ENCODE assay signal across 1 cellular context in the genomic region with DNA sequence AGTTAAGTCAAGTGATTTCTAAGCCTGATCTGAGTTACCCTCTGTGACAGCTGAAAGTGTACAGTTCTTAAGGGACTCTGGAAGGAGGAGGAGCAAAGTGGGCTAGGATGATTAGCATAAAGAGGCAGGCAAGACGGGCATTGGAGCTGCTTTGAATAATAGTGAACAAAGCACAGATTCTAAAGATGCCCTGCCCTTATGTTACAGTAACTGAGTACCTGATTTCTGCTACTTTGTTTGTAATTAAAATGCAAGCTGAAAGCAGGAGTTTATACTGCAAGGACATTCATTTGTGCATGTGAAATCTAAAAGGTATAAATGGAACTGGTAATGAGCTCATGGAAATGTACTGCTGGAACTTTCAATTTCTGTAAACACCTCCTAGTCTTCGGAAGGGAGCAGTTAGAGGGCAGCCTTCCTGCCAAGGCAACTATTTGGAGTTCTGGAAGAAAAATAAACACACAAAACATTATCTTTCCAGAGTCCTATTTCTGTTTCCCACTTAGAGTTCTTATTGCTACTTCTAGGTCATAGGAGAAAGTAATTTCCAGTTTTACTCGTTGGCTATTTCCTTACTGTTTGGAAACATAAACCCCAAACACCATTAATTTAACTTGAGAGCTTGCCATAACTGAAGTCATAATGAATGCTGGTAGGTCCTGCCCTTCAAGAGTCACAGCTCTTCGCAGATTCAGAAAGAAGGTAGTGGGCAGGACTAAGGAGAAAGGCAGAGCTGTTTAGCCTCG.
TF ChIP-seq lines count a peak whose summit lies in the region.

Gene RANBP3L, minus strand, starts transcription at position 45 of the 746 bp plus-strand sequence. CDS start 486 bp downstream, outside the sequence.

TF ChIP-seq in SK-N-SH treated with all-trans-retinoic acid at 6 μM for 48 hours, 23 proteins besides CTCF, POLR2A, EP300 and RAD21 (continued from another document):
- TF ChIP-seq TCF4 (CRISPR knock-in tag; IDR thresholded peaks at IDR 0.05; ENCODE audit: borderline replicate concordance) (no peak), PPARA (CRISPR knock-in tag; IDR thresholded peaks at IDR 0.05; ENCODE audit: borderline replicate concordance) (no peak), CREB5 (CRISPR knock-in tag; IDR thresholded peaks at IDR 0.05; ENCODE audit: low read depth) (no peak), ISL1 (CRISPR knock-in tag; IDR thresholded peaks at IDR 0.05) (no peak)
TF ChIP-seq in SK-N-SH treated with all-trans-retinoic acid at 6 μM for 48 hours: peak in this region for 0.
